ENCODE assay signal across 8 cellular contexts in the genomic region with DNA sequence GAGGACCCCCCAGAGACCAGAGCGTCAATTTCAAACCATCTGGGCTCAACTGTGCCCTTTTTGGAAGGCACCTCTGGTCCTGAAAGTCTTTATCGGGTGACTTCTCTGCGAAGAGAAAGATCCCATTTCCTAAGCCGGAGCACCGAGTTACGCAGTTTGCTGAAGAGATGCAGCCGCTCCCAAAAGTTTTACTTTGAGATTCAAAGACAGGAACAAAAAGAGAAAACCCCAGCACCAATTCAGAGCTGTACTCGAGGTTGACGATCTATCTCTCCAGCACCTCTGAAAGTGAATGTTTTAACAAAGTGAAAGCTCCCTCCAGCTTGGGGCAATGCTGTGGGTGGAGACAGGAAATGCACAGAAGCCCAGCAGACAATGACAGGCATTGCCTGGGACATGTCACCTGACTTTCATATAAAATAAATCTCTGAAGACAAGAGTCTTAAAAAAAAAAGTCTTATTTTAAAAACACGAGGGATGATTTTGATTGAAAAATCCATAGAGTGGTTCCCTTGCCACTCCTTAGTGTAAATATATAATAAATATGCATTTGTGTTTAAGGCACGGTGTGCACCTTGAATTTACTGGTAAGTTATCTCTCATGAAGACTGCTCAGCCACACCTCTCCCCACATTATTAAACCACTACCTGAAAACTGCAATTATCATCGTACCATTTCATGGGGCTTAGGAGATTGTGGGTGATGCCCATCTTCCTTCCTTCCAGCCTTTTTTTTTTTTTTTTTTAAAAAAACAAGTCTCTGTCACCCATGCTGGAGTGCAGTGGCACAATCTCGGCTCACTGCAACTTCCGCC.
DNase-seq lines count a peak whose midpoint lies in the region; ATAC-seq and TF ChIP-seq lines count a peak whose summit lies in the region.

No MANE protein-coding gene starts in this region.

- DNase-seq in GM10266 (ENCODE audit: extremely low spot score) = peak; percentile 59
- peak; percentile 70 for DNase-seq in NT2/D1 (ENCODE audit: low read depth, low spot score)
- DNase-seq in activated T-helper 9 cell treated with anti-CD3 and anti-CD28 coated beads, Interleukin-2, amount 50 U/mL, for 16 hours (ENCODE audit: low read depth) = peak; percentile 58
- DNase-seq in glomerular visceral epithelial cell (ENCODE audit: extremely low spot score) = peak; percentile 55
- peak; percentile 65 for DNase-seq in prostate gland (ENCODE audit: low spot score)
- DNase-seq in upper lobe of left lung = peak in 1 of 2 donors; percentile 66
- DNase-seq in ACHN = no peak

- intact Hi-C loops in prostate gland (cut with DNase I) = loop anchor here (5.0 kb wide), 1 partner anchor 79 kb away; a partner anchor contains a TSS

- peak overlapping the region; percentile 66 for H3K9ac ChIP-seq in NT2/D1 (ENCODE audit: insufficient read length, low read depth)

- in situ Hi-C loops in ACHN (cut with HindIII; ENCODE audit: low pct_ligation_motif_present, low pct_unique_long_range_greater_than_20kb, low sequenced_read_pairs) = no loop called here

- ATAC-seq in HG02623 (IDR thresholded peaks at IDR 0.05; ENCODE audit: unreplicated experiment) = peak; percentile 84
- peak; percentile 76 to 80 for ATAC-seq in upper lobe of left lung (ENCODE audit: low FRiP score in 2 of 2)

- WGBS in prostate gland = 17% methylated on average over 14 of the region's 14 CpGs
- 30 to 34% methylated on average over 14 of the region's 14 CpGs for WGBS in upper lobe of left lung, 2 donors

- H3K27me3 ChIP-seq in NT2/D1 (ENCODE audit: insufficient read depth, insufficient read length) (no peaks in the 10 kb centered on the region), prostate gland (replicated peaks; ENCODE audit: insufficient read depth) (no peaks in the 10 kb centered on the region), upper lobe of left lung (no peaks in the 10 kb centered on the region)

- H3K4me3 ChIP-seq in NT2/D1 (ENCODE audit: insufficient read length, low read depth) = peak overlapping the region; percentile 16
- H3K4me3 ChIP-seq in prostate gland = peak overlapping the region; percentile 22 to 40
- H3K4me3 ChIP-seq in upper lobe of left lung = peak overlapping the region in 3 of 4 donors; percentile 34 to 52 (median 47)

- H3K36me3 ChIP-seq in NT2/D1 (ENCODE audit: insufficient read depth, insufficient read length, low read length) (peaks cover 14% of the 10 kb centered on the region), prostate gland (no peaks in the 10 kb centered on the region), upper lobe of left lung (peaks cover 0 to 3% (median 1%) of the 10 kb centered on the region in 4 donors)

- H3K9me3 ChIP-seq in NT2/D1 (ENCODE audit: insufficient read depth, low read length) (no peaks in the 10 kb centered on the region), prostate gland (no peaks in the 10 kb centered on the region), upper lobe of left lung (no peaks in the 10 kb centered on the region)

- H3K27ac ChIP-seq in prostate gland = peak overlapping the region; percentile 71 to 86
- H3K27ac ChIP-seq in upper lobe of left lung = peak overlapping the region; percentile 86 to 92 (median 90)

- TF ChIP-seq POLR2A in prostate gland (IDR thresholded peaks at IDR 0.05) (peak; percentile 63), upper lobe of left lung (IDR thresholded peaks at IDR 0.05) (peak in 2 of 4 donors; percentile 33 to 75)

- no peak for TF ChIP-seq CTCF in GM10266 (IDR thresholded peaks at IDR 0.05; ENCODE audit: control insufficient read depth, insufficient read depth, low read depth, missing control alignments)
- TF ChIP-seq CTCF in prostate gland (IDR thresholded peaks at IDR 0.05) = no peak
- TF ChIP-seq CTCF in upper lobe of left lung (IDR thresholded peaks at IDR 0.05) = no peak

- H3K4me1 ChIP-seq in NT2/D1 (ENCODE audit: insufficient read depth, insufficient read length) (peaks cover 9% of the 10 kb centered on the region), prostate gland (replicated peaks) (no peaks in the 10 kb centered on the region), upper lobe of left lung (peaks cover 23 to 39% (median 33%) of the 10 kb centered on the region in 4 donors)

- no peak for TF ChIP-seq EP300 in upper lobe of left lung (IDR thresholded peaks at IDR 0.05)
